8 cellular contexts compared by ENCODE assay signal in genomic region chr17:45171338-45172231, GRCh38.
A peak's percentile ranks its signal among the peaks of the same experiment; 100 is the strongest.
DNase-seq lines count a peak whose midpoint lies in the region; ATAC-seq lines count a peak whose summit lies in the region.

No MANE protein-coding gene starts in this region.

- DNase-seq in stimulated activated naive CD8-positive, alpha-beta T cell treated with anti-CD3 and anti-CD28 coated beads, Interleukin-15, Interleukin-2, amounts not matched to agents 100 U/mL and 50 U/mL, for 24 hours, result no peak
- no peak for DNase-seq in activated naive CD8-positive, alpha-beta T cell treated with anti-CD3 and anti-CD28 coated beads, Interleukin-2, amount 50 U/mL, for 24 hours
- DNase-seq in islet precursor cell (peak; percentile 63), NCI-H345 treated with DMSO at 0.1 percent for 48 hours (lab: John Stamatoyannopoulos, UW; ENCODE audit: unreplicated experiment) (no peak)
- DNase-seq in stimulated activated naive CD8-positive, alpha-beta T cell treated with anti-CD3 and anti-CD28 coated beads, Interleukin-15, amount 100 ng/mL, for 72 hours, result no peak
- no peak for DNase-seq in NK-92 treated with Interleukin-12 subunit alpha and Interleukin-12 subunit beta, amount 100 ng/mL, for 24 hours (lab: John Stamatoyannopoulos, UW)

- H3K9me3 Mint-ChIP-seq in stimulated activated naive CD8-positive, alpha-beta T cell treated with anti-CD3 and anti-CD28 coated beads, Interleukin-15, Interleukin-2, amounts not matched to agents 100 ng/mL and 50 ng/mL, for 24 hours, result no peaks in the 10 kb centered on the region
- H3K9me3 Mint-ChIP-seq in activated naive CD8-positive, alpha-beta T cell treated with anti-CD3 and anti-CD28 coated beads, Interleukin-2, amount 50 U/mL, for 24 hours, result no peaks in the 10 kb centered on the region
- no peaks in the 10 kb centered on the region for H3K9me3 Mint-ChIP-seq in stimulated activated naive CD8-positive, alpha-beta T cell treated with anti-CD3 and anti-CD28 coated beads, Interleukin-15, amount 100 ng/mL, for 72 hours

- peak overlapping the region; percentile 43 for H3K27ac Mint-ChIP-seq in stimulated activated naive CD8-positive, alpha-beta T cell treated with anti-CD3 and anti-CD28 coated beads, Interleukin-15, Interleukin-2, amounts not matched to agents 100 ng/mL and 50 ng/mL, for 24 hours
- H3K27ac Mint-ChIP-seq in activated naive CD8-positive, alpha-beta T cell treated with anti-CD3 and anti-CD28 coated beads, Interleukin-2, amount 50 U/mL, for 24 hours, result peak overlapping the region; percentile 91
- H3K27ac Mint-ChIP-seq in stimulated activated naive CD8-positive, alpha-beta T cell treated with anti-CD3 and anti-CD28 coated beads, Interleukin-15, amount 100 ng/mL, for 72 hours, result peak overlapping the region; percentile 93 to 94

- ATAC-seq in stimulated activated naive CD8-positive, alpha-beta T cell treated with anti-CD3 and anti-CD28 coated beads, Interleukin-15, Interleukin-2, amounts not matched to agents 100 U/mL and 50 U/mL, for 24 hours, result no peak
- no peak for ATAC-seq in activated naive CD8-positive, alpha-beta T cell treated with anti-CD3 and anti-CD28 coated beads, Interleukin-2, amount 50 U/mL, for 24 hours
- ATAC-seq in stimulated activated naive CD8-positive, alpha-beta T cell treated with anti-CD3 and anti-CD28 coated beads, Interleukin-15, amount 100 ng/mL, for 72 hours, result no peak
- no peak for ATAC-seq in HG03571 (IDR thresholded peaks at IDR 0.05; ENCODE audit: unreplicated experiment)

- peaks cover 26% of the 10 kb centered on the region for H3K4me1 Mint-ChIP-seq in stimulated activated naive CD8-positive, alpha-beta T cell treated with anti-CD3 and anti-CD28 coated beads, Interleukin-15, Interleukin-2, amounts not matched to agents 100 ng/mL and 50 ng/mL, for 24 hours (ENCODE audit: low read depth)
- H3K4me1 Mint-ChIP-seq in activated naive CD8-positive, alpha-beta T cell treated with anti-CD3 and anti-CD28 coated beads, Interleukin-2, amount 50 U/mL, for 24 hours, result peaks cover 29% of the 10 kb centered on the region
- peaks cover 43% of the 10 kb centered on the region for H3K4me1 Mint-ChIP-seq in stimulated activated naive CD8-positive, alpha-beta T cell treated with anti-CD3 and anti-CD28 coated beads, Interleukin-15, amount 100 ng/mL, for 72 hours

- H3K27me3 Mint-ChIP-seq in stimulated activated naive CD8-positive, alpha-beta T cell treated with anti-CD3 and anti-CD28 coated beads, Interleukin-15, Interleukin-2, amounts not matched to agents 100 ng/mL and 50 ng/mL, for 24 hours, result no peaks in the 10 kb centered on the region
- H3K27me3 Mint-ChIP-seq in activated naive CD8-positive, alpha-beta T cell treated with anti-CD3 and anti-CD28 coated beads, Interleukin-2, amount 50 U/mL, for 24 hours, result no peaks in the 10 kb centered on the region
- no peaks in the 10 kb centered on the region for H3K27me3 Mint-ChIP-seq in stimulated activated naive CD8-positive, alpha-beta T cell treated with anti-CD3 and anti-CD28 coated beads, Interleukin-15, amount 100 ng/mL, for 72 hours

- H3K36me3 Mint-ChIP-seq in stimulated activated naive CD8-positive, alpha-beta T cell treated with anti-CD3 and anti-CD28 coated beads, Interleukin-15, Interleukin-2, amounts not matched to agents 100 ng/mL and 50 ng/mL, for 24 hours (ENCODE audit: low read depth), result no peaks in the 10 kb centered on the region
- no peaks in the 10 kb centered on the region for H3K36me3 Mint-ChIP-seq in activated naive CD8-positive, alpha-beta T cell treated with anti-CD3 and anti-CD28 coated beads, Interleukin-2, amount 50 U/mL, for 24 hours (ENCODE audit: low read depth)

- H3K4me3 Mint-ChIP-seq in stimulated activated naive CD8-positive, alpha-beta T cell treated with anti-CD3 and anti-CD28 coated beads, Interleukin-15, Interleukin-2, amounts not matched to agents 100 ng/mL and 50 ng/mL, for 24 hours, result no peak overlapping the region
- no peak overlapping the region for H3K4me3 Mint-ChIP-seq in activated naive CD8-positive, alpha-beta T cell treated with anti-CD3 and anti-CD28 coated beads, Interleukin-2, amount 50 U/mL, for 24 hours
- peak overlapping the region; percentile 84 to 88 for H3K4me3 Mint-ChIP-seq in stimulated activated naive CD8-positive, alpha-beta T cell treated with anti-CD3 and anti-CD28 coated beads, Interleukin-15, amount 100 ng/mL, for 72 hours

Comparison
In these comparisons a context has a peak if more than half of its experiments do, and no peak if none do; other contexts are left out.
1. H3K4me3 Mint-ChIP-seq: peak in stimulated activated naive CD8-positive, alpha-beta T cell treated with anti-CD3 and anti-CD28 coated beads, Interleukin-15, amount 100 ng/mL, for 72 hours (2 of 2); none in stimulated activated naive CD8-positive, alpha-beta T cell treated with anti-CD3 and anti-CD28 coated beads, Interleukin-15, Interleukin-2, amounts not matched to agents 100 ng/mL and 50 ng/mL, for 24 hours (single experiment) and activated naive CD8-positive, alpha-beta T cell treated with anti-CD3 and anti-CD28 coated beads, Interleukin-2, amount 50 U/mL, for 24 hours (single experiment).
2. H3K27ac Mint-ChIP-seq: peak in every context shown above with its lines; median percentile 94 in stimulated activated naive CD8-positive, alpha-beta T cell treated with anti-CD3 and anti-CD28 coated beads, Interleukin-15, amount 100 ng/mL, for 72 hours; 91 in activated naive CD8-positive, alpha-beta T cell treated with anti-CD3 and anti-CD28 coated beads, Interleukin-2, amount 50 U/mL, for 24 hours; 43 in stimulated activated naive CD8-positive, alpha-beta T cell treated with anti-CD3 and anti-CD28 coated beads, Interleukin-15, Interleukin-2, amounts not matched to agents 100 ng/mL and 50 ng/mL, for 24 hours.